25 cellular contexts compared by ENCODE assay signal in genomic region chr22:46442217-46442853, GRCh38.
"Had no signal": no experiment of that assay in that cellular context is flagged by ENCODE, and none has a peak within 500 bp of the region (broad histone marks: within the 10 kb centered on the region; RNA-seq: fewer than 3 reads in every experiment).

No MANE protein-coding gene starts in this region.

- H3K4me3 ChIP-seq: esophagus muscularis mucosa, heart right ventricle, pancreas, prostate gland, sigmoid colon, tibial artery had no signal

- H3K4me1 ChIP-seq: esophagus muscularis mucosa, heart right ventricle, pancreas, prostate gland, sigmoid colon, tibial artery had no signal

- H3K9me3 ChIP-seq: esophagus muscularis mucosa, heart right ventricle, pancreas, prostate gland, sigmoid colon, tibial artery had no signal

- H3K36me3 ChIP-seq: esophagus muscularis mucosa, heart right ventricle, pancreas, prostate gland, sigmoid colon, tibial artery had no signal

- H3K27ac ChIP-seq: esophagus muscularis mucosa, heart right ventricle, pancreas, sigmoid colon, tibial artery had no signal

- DNase-seq: activated CD4-positive, alpha-beta memory T cell treated with anti-CD3 and anti-CD28 coated beads, Interleukin-2, amount 10 ng/mL, durations not matched to agents 7 days and 5 days; activated CD4-positive, alpha-beta T cell treated with anti-CD3 and anti-CD28 coated beads for 1 hour; activated CD4-positive, alpha-beta T cell treated with anti-CD3 and anti-CD28 coated beads, Interleukin-2, amount 10 ng/mL, durations not matched to agents 7 days and 5 days; activated CD8-positive, alpha-beta memory T cell treated with anti-CD3 and anti-CD28 coated beads, Interleukin-2, amount 50 U/mL, for 48 hours; activated gamma-delta T cell treated with Interleukin-2 at 50 U/mL for 16 hours; activated naive CD4-positive, alpha-beta T cell treated with anti-CD3 and anti-CD28 coated beads, Interleukin-2, amount 50 U/mL, for 16 hours; activated T-cell treated with anti-CD3 and anti-CD28 coated beads, Interleukin-2, amount 50 U/mL, for 24 hours; amniotic stem cell; caudate nucleus; foreskin melanocyte; heart right ventricle; left cardiac atrium; left ventricle myocardium superior; naive B cell; nephron progenitor cell; pancreas; retina; sigmoid colon; small intestine; stimulated activated CD4-positive, alpha-beta T cell treated with anti-CD3 and anti-CD28 coated beads, Interleukin-4, amount 100 ng/mL, for 24 hours; stimulated activated naive CD8-positive, alpha-beta T cell treated with anti-CD3 and anti-CD28 coated beads, Interleukin-15, amount 100 ng/mL, for 72 hours; T-helper 17 cell; tibial artery had no signal

- H3K27me3 ChIP-seq: esophagus muscularis mucosa, heart right ventricle, pancreas, sigmoid colon had no signal
